2 cellular contexts compared by ENCODE assay signal in the genomic region with DNA sequence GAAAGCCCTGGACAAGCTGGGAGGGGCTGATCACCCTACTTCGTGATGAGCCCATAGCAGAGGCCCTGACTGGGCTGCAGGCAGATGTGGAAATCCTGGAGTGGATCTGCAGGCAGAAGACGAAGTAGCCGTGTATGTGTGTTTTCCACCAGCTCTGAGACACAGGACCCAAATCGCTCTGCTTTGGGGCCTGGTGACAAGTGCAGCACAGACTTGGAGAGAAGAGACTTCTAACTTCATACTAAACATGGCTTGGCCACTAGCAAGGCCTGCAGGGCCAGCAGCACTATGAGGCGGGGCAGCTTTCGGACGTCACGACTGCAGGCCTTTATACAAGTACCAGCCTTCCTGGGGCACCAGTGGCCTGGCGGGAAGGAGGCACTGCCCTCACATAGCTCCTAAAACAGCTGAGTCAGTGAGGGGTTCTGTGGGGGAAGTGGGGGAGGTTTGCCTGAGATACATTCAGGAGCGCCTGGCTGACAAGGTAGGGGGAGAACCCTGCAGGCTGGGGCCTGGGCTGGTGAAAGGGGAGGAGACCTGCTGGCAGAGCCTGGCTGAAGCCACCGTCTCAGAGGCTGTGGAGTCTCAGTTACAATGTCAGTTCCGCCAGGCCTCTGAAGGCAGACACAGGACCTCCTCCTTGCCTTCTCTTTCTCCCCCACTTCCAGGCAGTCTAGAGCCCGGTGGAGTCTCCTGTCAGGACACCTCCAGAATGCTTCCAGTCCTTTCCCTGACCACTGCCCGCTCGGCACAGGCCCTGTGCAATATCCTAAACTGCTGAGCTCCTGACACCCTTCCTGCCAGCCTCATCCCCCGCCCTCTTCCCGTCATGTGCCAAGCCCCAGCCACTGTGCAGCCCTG.
TF ChIP-seq lines count a peak whose summit lies in the region.

No MANE protein-coding gene starts in this region.

TF ChIP-seq in WTC11, 78 proteins besides CTCF, POLR2A, EP300 and RAD21:
- no peak for TF ChIP-seq TEAD4 (CRISPR knock-in tag; IDR thresholded peaks at IDR 0.05)
- TF ChIP-seq, protein P1, sequence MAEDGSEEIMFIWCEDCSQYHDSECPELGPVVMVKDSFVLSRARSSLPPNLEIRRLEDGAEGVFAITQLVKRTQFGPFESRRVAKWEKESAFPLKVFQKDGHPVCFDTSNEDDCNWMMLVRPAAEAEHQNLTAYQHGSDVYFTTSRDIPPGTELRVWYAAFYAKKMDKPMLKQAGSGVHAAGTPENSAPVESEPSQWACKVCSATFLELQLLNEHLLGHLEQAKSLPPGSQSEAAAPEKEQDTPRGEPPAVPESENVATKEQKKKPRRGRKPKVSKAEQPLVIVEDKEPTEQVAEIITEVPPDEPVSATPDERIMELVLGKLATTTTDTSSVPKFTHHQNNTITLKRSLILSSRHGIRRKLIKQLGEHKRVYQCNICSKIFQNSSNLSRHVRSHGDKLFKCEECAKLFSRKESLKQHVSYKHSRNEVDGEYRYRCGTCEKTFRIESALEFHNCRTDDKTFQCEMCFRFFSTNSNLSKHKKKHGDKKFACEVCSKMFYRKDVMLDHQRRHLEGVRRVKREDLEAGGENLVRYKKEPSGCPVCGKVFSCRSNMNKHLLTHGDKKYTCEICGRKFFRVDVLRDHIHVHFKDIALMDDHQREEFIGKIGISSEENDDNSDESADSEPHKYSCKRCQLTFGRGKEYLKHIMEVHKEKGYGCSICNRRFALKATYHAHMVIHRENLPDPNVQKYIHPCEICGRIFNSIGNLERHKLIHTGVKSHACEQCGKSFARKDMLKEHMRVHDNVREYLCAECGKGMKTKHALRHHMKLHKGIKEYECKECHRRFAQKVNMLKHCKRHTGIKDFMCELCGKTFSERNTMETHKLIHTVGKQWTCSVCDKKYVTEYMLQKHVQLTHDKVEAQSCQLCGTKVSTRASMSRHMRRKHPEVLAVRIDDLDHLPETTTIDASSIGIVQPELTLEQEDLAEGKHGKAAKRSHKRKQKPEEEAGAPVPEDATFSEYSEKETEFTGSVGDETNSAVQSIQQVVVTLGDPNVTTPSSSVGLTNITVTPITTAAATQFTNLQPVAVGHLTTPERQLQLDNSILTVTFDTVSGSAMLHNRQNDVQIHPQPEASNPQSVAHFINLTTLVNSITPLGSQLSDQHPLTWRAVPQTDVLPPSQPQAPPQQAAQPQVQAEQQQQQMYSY (CRISPR knock-in tag; IDR thresholded peaks at IDR 0.05), result peak; percentile 66; the same call in 1 of the 2 replicates

TF ChIP-seq in HepG2, 621 proteins besides CTCF, POLR2A, EP300 and RAD21:
- TF ChIP-seq ZFX (CRISPR knock-in tag; IDR thresholded peaks at IDR 0.05; ENCODE audit: low read depth) (peak; percentile 63), ZNF253 (CRISPR knock-in tag; IDR thresholded peaks at IDR 0.05; ENCODE audit: borderline replicate concordance) (no peak), NFYC (CRISPR knock-in tag; IDR thresholded peaks at IDR 0.05) (no peak), SIX4 (CRISPR knock-in tag; IDR thresholded peaks at IDR 0.05) (no peak), ZFP91 (CRISPR knock-in tag; IDR thresholded peaks at IDR 0.05; ENCODE audit: borderline replicate concordance) (0 out of 2 replicates have a peak, but pooled peaks have one; percentile 19), TOE1 (CRISPR knock-in tag; IDR thresholded peaks at IDR 0.05) (no peak), KAT2B (IDR thresholded peaks at IDR 0.05; ENCODE audit: borderline replicate concordance, low read depth, low read length) (no peak)
- TF ChIP-seq, protein P1 (CRISPR knock-in tag; IDR thresholded peaks at IDR 0.05), result peak; percentile 89
- TF ChIP-seq, protein P2, sequence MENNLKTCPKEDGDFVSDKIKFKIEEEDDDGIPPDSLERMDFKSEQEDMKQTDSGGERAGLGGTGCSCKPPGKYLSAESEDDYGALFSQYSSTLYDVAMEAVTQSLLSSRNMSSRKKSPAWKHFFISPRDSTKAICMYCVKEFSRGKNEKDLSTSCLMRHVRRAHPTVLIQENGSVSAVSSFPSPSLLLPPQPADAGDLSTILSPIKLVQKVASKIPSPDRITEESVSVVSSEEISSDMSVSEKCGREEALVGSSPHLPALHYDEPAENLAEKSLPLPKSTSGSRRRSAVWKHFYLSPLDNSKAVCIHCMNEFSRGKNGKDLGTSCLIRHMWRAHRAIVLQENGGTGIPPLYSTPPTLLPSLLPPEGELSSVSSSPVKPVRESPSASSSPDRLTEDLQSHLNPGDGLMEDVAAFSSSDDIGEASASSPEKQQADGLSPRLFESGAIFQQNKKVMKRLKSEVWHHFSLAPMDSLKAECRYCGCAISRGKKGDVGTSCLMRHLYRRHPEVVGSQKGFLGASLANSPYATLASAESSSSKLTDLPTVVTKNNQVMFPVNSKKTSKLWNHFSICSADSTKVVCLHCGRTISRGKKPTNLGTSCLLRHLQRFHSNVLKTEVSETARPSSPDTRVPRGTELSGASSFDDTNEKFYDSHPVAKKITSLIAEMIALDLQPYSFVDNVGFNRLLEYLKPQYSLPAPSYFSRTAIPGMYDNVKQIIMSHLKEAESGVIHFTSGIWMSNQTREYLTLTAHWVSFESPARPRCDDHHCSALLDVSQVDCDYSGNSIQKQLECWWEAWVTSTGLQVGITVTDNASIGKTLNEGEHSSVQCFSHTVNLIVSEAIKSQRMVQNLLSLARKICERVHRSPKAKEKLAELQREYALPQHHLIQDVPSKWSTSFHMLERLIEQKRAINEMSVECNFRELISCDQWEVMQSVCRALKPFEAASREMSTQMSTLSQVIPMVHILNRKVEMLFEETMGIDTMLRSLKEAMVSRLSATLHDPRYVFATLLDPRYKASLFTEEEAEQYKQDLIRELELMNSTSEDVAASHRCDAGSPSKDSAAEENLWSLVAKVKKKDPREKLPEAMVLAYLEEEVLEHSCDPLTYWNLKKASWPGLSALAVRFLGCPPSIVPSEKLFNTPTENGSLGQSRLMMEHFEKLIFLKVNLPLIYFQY (CRISPR knock-in tag; IDR thresholded peaks at IDR 0.05; ENCODE audit: borderline replicate concordance), result no peak
- TF ChIP-seq, protein P3, sequence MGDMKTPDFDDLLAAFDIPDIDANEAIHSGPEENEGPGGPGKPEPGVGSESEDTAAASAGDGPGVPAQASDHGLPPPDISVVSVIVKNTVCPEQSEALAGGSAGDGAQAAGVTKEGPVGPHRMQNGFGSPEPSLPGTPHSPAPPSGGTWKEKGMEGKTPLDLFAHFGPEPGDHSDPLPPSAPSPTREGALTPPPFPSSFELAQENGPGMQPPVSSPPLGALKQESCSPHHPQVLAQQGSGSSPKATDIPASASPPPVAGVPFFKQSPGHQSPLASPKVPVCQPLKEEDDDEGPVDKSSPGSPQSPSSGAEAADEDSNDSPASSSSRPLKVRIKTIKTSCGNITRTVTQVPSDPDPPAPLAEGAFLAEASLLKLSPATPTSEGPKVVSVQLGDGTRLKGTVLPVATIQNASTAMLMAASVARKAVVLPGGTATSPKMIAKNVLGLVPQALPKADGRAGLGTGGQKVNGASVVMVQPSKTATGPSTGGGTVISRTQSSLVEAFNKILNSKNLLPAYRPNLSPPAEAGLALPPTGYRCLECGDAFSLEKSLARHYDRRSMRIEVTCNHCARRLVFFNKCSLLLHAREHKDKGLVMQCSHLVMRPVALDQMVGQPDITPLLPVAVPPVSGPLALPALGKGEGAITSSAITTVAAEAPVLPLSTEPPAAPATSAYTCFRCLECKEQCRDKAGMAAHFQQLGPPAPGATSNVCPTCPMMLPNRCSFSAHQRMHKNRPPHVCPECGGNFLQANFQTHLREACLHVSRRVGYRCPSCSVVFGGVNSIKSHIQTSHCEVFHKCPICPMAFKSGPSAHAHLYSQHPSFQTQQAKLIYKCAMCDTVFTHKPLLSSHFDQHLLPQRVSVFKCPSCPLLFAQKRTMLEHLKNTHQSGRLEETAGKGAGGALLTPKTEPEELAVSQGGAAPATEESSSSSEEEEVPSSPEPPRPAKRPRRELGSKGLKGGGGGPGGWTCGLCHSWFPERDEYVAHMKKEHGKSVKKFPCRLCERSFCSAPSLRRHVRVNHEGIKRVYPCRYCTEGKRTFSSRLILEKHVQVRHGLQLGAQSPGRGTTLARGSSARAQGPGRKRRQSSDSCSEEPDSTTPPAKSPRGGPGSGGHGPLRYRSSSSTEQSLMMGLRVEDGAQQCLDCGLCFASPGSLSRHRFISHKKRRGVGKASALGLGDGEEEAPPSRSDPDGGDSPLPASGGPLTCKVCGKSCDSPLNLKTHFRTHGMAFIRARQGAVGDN (CRISPR knock-in tag; IDR thresholded peaks at IDR 0.05), result peak; percentile 25; the same call in 1 of the 2 replicates
